Comparison of ENCODE assay signal across 8 cellular contexts in the genomic region with DNA sequence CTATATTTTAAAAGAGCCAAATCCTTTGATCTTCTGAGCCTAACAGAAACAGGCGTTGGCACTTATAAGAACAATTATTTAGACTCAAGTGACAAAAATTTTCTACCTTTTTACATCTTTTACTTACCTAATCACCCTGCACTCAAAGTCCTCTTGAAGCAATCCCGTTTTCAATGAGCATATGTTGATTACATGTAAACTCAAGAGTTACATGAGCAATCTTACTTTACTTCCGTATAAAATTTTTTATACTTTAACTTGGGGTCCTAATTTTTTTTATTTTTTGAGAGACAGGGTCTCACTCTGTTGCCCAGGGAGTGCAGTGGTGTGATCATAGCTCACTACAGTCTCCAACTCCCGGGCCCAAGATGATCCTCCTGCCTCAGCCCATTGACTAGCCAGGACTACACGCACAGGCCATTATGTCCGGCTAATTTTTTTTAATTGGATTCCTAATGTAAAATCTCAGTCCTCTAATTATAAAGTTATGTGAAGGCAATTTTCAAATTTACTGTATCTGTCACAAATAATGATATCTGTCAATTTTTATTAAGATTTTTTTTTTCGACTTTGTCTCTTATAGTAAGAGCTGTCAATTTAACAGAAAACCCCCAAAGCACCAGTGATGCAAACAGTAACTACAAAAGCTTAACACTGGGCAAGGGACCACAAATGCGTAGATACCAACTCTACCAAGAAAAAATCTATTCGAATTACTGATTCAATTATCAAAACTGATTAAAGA. TPM values are rescaled to one million over a fixed set of nuclear protein-coding genes. Genes with fewer than 3 reads are reported as not detected.
DNase-seq lines count a peak whose midpoint lies in the region; ATAC-seq, FAIRE-seq and TF ChIP-seq lines count a peak whose summit lies in the region.

No MANE protein-coding gene starts in this region.

- H3K36me3 Mint-ChIP-seq in memory B cell = peaks cover 7% of the 10 kb centered on the region

- no peaks in the 10 kb centered on the region for H3K27me3 Mint-ChIP-seq in memory B cell

- H4K20me1 ChIP-seq in GM12878 (ENCODE audit: control insufficient read depth, insufficient read depth) = peaks cover 9% of the 10 kb centered on the region

- intact Hi-C loops in Right ventricle myocardium superior (cut with DNase I) (no loop called here), GM12878 (cut with micrococcal nuclease; ENCODE audit: unreplicated experiment) (no loop called here), uterus (cut with DNase I; ENCODE audit: low total_unique reads) (no loop called here)

- H3K36me3 ChIP-seq in cardiac muscle cell (peaks cover 12% of the 10 kb centered on the region), GM12878 (ENCODE audit: control insufficient read depth in 2 of 2, insufficient read depth in 2 of 2, low read length in 1 of 2) (peaks cover 0 to 14% of the 10 kb centered on the region in 2 experiments; a peak in 1 of 4 replicates), uterus (no peaks in the 10 kb centered on the region)

- under 1% methylated on average over 9 of the region's 9 CpGs for WGBS in GM12878 (ENCODE audit: insufficient coverage, insufficient replicate concordance, low lambda C conversion rate, missing lambda C conversion rate)

- H3K9me3 Mint-ChIP-seq in memory B cell = no peaks in the 10 kb centered on the region

- H3K27ac ChIP-seq in cardiac muscle cell (no peak overlapping the region), GM12878 (ENCODE audit: control insufficient read depth, insufficient read depth) (peak overlapping the region; percentile 47), uterus (peak overlapping the region; percentile 99)

- H3K4me3 ChIP-seq in cardiac muscle cell = peak overlapping the region; percentile 95
- H3K4me3 ChIP-seq in GM12878 = peak overlapping the region; percentile 98
- peak overlapping the region; percentile 71 to 93 for H3K4me3 ChIP-seq in uterus

- in situ Hi-C loops in GM12878 (cut with MboI) = no loop called here

- TF ChIP-seq EP300 in GM12878 (IDR thresholded peaks at IDR 0.05; ENCODE audit: borderline replicate concordance in 1 of 2, control insufficient read depth in 1 of 2, low read depth in 2 of 2, low read length in 2 of 2) = no peak

- H3K27me3 ChIP-seq in cardiac muscle cell = no peaks in the 10 kb centered on the region
- H3K27me3 ChIP-seq in GM12878 (replicated peaks in 1 of 2; ENCODE audit: control insufficient read depth in 2 of 2, insufficient read depth in 2 of 2, low read length in 1 of 2) = no peaks in the 10 kb centered on the region
- H3K27me3 ChIP-seq in uterus = no peaks in the 10 kb centered on the region

- peak overlapping the region; percentile 95 for H3K4me3 Mint-ChIP-seq in memory B cell

- peak overlapping the region; percentile 69 for H3K4me2 ChIP-seq in GM12878 (ENCODE audit: control insufficient read depth, insufficient read depth)

- H3K4me1 Mint-ChIP-seq in memory B cell = peaks cover 37% of the 10 kb centered on the region

- H3K79me2 ChIP-seq in GM12878 (ENCODE audit: control insufficient read depth, insufficient read depth, low read length) = peaks cover 71% of the 10 kb centered on the region

- H3K27ac Mint-ChIP-seq in memory B cell = peak overlapping the region; percentile 100

- RAD21 ChIA-PET in GM12878 (lab: Charles Lee; ENCODE audit: unreplicated experiment) = interaction anchor here (0.9 to 4.7 kb wide), 12 partner anchors 10 to 230 kb away, joined by 3 to 29 read pairs (median 5); no protein-coding TSS in a partner anchor

- TF ChIP-seq CTCF in cardiac muscle cell (IDR thresholded peaks at IDR 0.05; ENCODE audit: low read depth, low read length) (no peak), GM12878 (IDR thresholded peaks at IDR 0.05 in 2 of 3, conservative IDR thresholded peaks at IDR 0.05 in 1 of 3; ENCODE audit: control insufficient read depth in 2 of 3, extremely low read depth in 1 of 3, insufficient read depth in 1 of 3, low read depth in 3 of 3, low read length in 3 of 3) (no peak), uterus (IDR thresholded peaks at IDR 0.05) (no peak)

- H2AFZ ChIP-seq in GM12878 (ENCODE audit: control insufficient read depth, low read depth, low read length) = no peak overlapping the region

- H3K9ac ChIP-seq in GM12878 (ENCODE audit: control insufficient read depth, insufficient read depth, low read length) = peak overlapping the region; percentile 95

- POLR2A ChIA-PET in GM12878 (lab: Charles Lee) = interaction anchor here (0.6 to 3.2 kb wide), 7 partner anchors 10 to 189 kb away, joined by 3 to 11 read pairs (median 3); a partner anchor contains a TSS

- CTCF ChIA-PET in GM12878 (lab: Yijun Ruan, JAX) = interaction anchor here (0.7 to 3.8 kb wide), 8 partner anchors 19 to 161 kb away, joined by 3 to 23 read pairs (median 3); a partner anchor contains a TSS

- TF ChIP-seq POLR2A in GM12878 (IDR thresholded peaks at IDR 0.05; ENCODE audit: low read depth, low read length) (no peak), uterus (IDR thresholded peaks at IDR 0.05) (no peak)

- H3K4me1 ChIP-seq in cardiac muscle cell (ENCODE audit: low read depth) (peaks cover 55% of the 10 kb centered on the region), GM12878 (ENCODE audit: control insufficient read depth, insufficient read depth, low read length) (peaks cover 7% of the 10 kb centered on the region), uterus (peaks cover 6 to 7% of the 10 kb centered on the region in 2 donors)

- no peak for FAIRE-seq in GM12878 (lab: Jason Lieb, UNC)

- SMC1A ChIA-PET in GM12878 (lab: Charles Lee; ENCODE audit: uncharacterized antibody, unreplicated experiment) = interaction anchor here (0.6 to 3.3 kb wide), 12 partner anchors 9 to 150 kb away, joined by 3 to 23 read pairs (median 5); a partner anchor contains a TSS

- no peak for DNase-seq in cardiac muscle cell (ENCODE audit: low read depth in 1 of 2, low spot score in 1 of 2)
- DNase-seq in Right ventricle myocardium superior = no peak
- DNase-seq in GM12878 (ENCODE audit: low read depth, low spot score) = no peak
- DNase-seq in memory B cell (ENCODE audit: low spot score in 2 of 2) = no peak
- no peak for DNase-seq in uterus
- DNase-seq in NCI-H1417 treated with DMSO at 0.1 percent for 48 hours (lab: John Stamatoyannopoulos, UW) = no peak
- DNase-seq in NCI-H526 treated with DMSO at 0.1 percent for 48 hours (lab: John Stamatoyannopoulos, UW) = no peak
- no peak for DNase-seq in activated CD4-positive, alpha-beta T cell treated with anti-CD3 and anti-CD28 coated beads for 48 hours

- TF ChIP-seq RAD21 in GM12878 (IDR thresholded peaks at IDR 0.05; ENCODE audit: insufficient read depth, low read depth, low read length) = no peak

- H3K9me3 ChIP-seq in cardiac muscle cell (ENCODE audit: low read depth) (no peaks in the 10 kb centered on the region), GM12878 (replicated peaks; ENCODE audit: control insufficient read depth, insufficient read depth, low read length) (no peaks in the 10 kb centered on the region), uterus (no peaks in the 10 kb centered on the region)

- no TSS peak for BruUV-seq in GM12878 (replicated peaks; lab: Mats Ljungman, UMichigan)

- ATAC-seq in Right ventricle myocardium superior (ENCODE audit: poor library complexity) = no peak
- no peak for ATAC-seq in GM12878
- ATAC-seq in memory B cell (ENCODE audit: low read depth) = no peak

RNA-seq across cellular contexts. Expression of a gene that starts 2.2 kb away (rescaled TPM):
- total RNA-seq in cardiac muscle cell (272 and 311 TPM in 2 replicates), Right ventricle myocardium superior (510 TPM), GM12878 (2014; rRNA removed) (287 and 392 TPM in 2 replicates), GM12878 (2014; rRNA removed; fragmentation: Illumina TruSeq; extraction: Trizol) (459 and 463 TPM in 2 replicates), GM12878 (2021) (322 and 324 TPM in 2 replicates), uterus (100 to 1,000 TPM; 456 to 724 (median 652) TPM)
- polyA plus RNA-seq in cardiac muscle cell (705 and 911 TPM in 2 replicates), GM12878 (2011; rRNA removed) (602 and 880 TPM in 2 replicates), GM12878 (2014; fragmentation: Illumina TruSeq; extraction: Trizol) (460 and 489 TPM in 2 replicates), GM12878 (2014; fragmentation: Nextera tagmentation; extraction: Ambion mirVana) (1,000 to 10,000 TPM; 1,104 to 1,835 TPM), GM12878 (2014; rRNA removed) (228 and 253 TPM in 2 replicates), GM12878 (2016; fragmentation: Nextera tagmentation; extraction: Ambion mirVana) (100 to 1,000 TPM; 947 to 992 TPM)
- 144 and 147 TPM in 2 replicates for total RNA-seq in GM12878 (2013; cell fraction: nucleolus; rRNA removed)
- polyA plus RNA-seq in GM12878 (2011; ENCODE audit: low read depth) = 265 TPM
- polyA plus RNA-seq in GM12878 (2011; cell fraction: cytosol; rRNA removed) = 153 and 208 TPM in 2 replicates
- 177 and 264 TPM in 2 replicates for polyA plus RNA-seq in GM12878 (2011; cell fraction: nucleus; rRNA removed)
- 354 and 366 TPM in 2 replicates for polyA plus RNA-seq in GM12878 (2012)
- 106 and 167 TPM in 2 replicates for polyA minus RNA-seq in GM12878 (2011; rRNA and poly(A)+ RNA removed)
- 60.4 and 96.6 TPM in 2 replicates for polyA minus RNA-seq in GM12878 (2011; cell fraction: cytosol; rRNA and poly(A)+ RNA removed)
- 57.7 and 86.6 TPM in 2 replicates for polyA minus RNA-seq in GM12878 (2011; cell fraction: nucleus; rRNA and poly(A)+ RNA removed)

RNA-seq across cellular contexts. Expression of a gene that starts 19.1 kb away (rescaled TPM):
- total RNA-seq in cardiac muscle cell = not detected in 2 replicates
- polyA plus RNA-seq in cardiac muscle cell = not detected in 2 replicates
- not detected for total RNA-seq in Right ventricle myocardium superior
- total RNA-seq in GM12878 (2013; cell fraction: nucleolus; rRNA removed) = 0.81 and 1.6 TPM in 2 replicates
- 0.22 and 0.23 TPM in 2 replicates for total RNA-seq in GM12878 (2014; rRNA removed)
- total RNA-seq in GM12878 (2014; rRNA removed; fragmentation: Illumina TruSeq; extraction: Trizol) = 0.22 and 0.28 TPM in 2 replicates
- total RNA-seq in GM12878 (2021) = not detected in 2 replicates
- not detected for polyA plus RNA-seq in GM12878 (2011; ENCODE audit: low read depth)
- 0.07 and 0.15 TPM in 2 replicates for polyA plus RNA-seq in GM12878 (2011; rRNA removed)
- polyA plus RNA-seq in GM12878 (2011; cell fraction: cytosol; rRNA removed) = 0.03 and 0.07 TPM in 2 replicates
- polyA plus RNA-seq in GM12878 (2011; cell fraction: nucleus; rRNA removed) = 0.30 and 0.31 TPM in 2 replicates
- 0.09 and 0.14 TPM in 2 replicates for polyA plus RNA-seq in GM12878 (2012)
- 0.10 TPM in 1 of 2 replicates, not detected in the other for polyA plus RNA-seq in GM12878 (2014; fragmentation: Illumina TruSeq; extraction: Trizol)
- not detected for polyA plus RNA-seq in GM12878 (2014; fragmentation: Nextera tagmentation; extraction: Ambion mirVana)
- polyA plus RNA-seq in GM12878 (2014; rRNA removed) = 0.22 and 0.29 TPM in 2 replicates
- polyA plus RNA-seq in GM12878 (2016; fragmentation: Nextera tagmentation; extraction: Ambion mirVana) = under 1 TPM; 0.16 to 0.19 TPM
- 0.29 and 0.67 TPM in 2 replicates for polyA minus RNA-seq in GM12878 (2011; rRNA and poly(A)+ RNA removed)
- not detected in 2 replicates for polyA minus RNA-seq in GM12878 (2011; cell fraction: cytosol; rRNA and poly(A)+ RNA removed)
- polyA minus RNA-seq in GM12878 (2011; cell fraction: nucleus; rRNA and poly(A)+ RNA removed) = 0.48 and 0.96 TPM in 2 replicates
- 1 to 10 TPM in 1 of 4 donors, not detected in 3; 1.0 TPM for total RNA-seq in uterus
